Comparison of ENCODE assay signal across 19 cellular contexts in the genomic region with DNA sequence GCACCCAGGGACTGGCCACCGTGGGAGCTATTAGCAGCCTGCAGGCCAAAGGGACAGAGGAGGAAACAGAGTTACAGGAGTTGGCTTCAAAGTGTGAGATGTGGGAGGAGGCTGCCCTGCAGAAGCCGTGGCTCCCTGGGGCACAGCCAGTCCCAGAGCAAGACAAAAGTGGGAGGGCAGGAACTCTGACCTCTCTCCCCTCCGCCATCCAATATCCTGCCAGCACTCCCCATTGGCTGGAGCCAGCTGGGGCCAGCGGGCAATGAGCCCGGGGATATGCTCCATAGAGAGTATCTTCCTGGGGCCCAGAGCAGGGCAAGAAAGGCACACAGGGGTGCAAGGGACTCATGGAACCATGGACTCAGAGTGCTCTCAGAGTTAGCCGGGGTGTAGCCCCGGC.
"Had no signal": no experiment of that assay in that cellular context is flagged by ENCODE, and none has a peak within 500 bp of the region (broad histone marks: within the 10 kb centered on the region; RNA-seq: fewer than 3 reads in every experiment).

No MANE protein-coding gene starts in this region.

- H3K9me3 ChIP-seq: ascending aorta, esophagus squamous epithelium, left lung, mucosa of descending colon, neutrophil, pancreas, sigmoid colon, thyroid gland had no signal

- H3K4me1 Mint-ChIP-seq: activated naive CD4-positive, alpha-beta T cell treated with anti-CD3 and anti-CD28 coated beads, Interleukin-2, amount 50 U/mL, for 24 hours; naive B cell had no signal

- H3K36me3 Mint-ChIP-seq: activated naive CD4-positive, alpha-beta T cell treated with anti-CD3 and anti-CD28 coated beads, Interleukin-2, amount 50 U/mL, for 24 hours; naive B cell had no signal

- H3K27me3 ChIP-seq: ascending aorta, left lung, pancreas, sigmoid colon, thyroid gland had no signal

- ATAC-seq: left lung, mucosa of descending colon, pancreas had no signal

- DNase-seq: activated CD4-positive, alpha-beta T cell treated with anti-CD3 and anti-CD28 coated beads for 1 hour; activated gamma-delta T cell; effector memory CD4-positive, alpha-beta T cell; esophagus squamous epithelium; hippocampal formation; left lung; mesenchymal stem cell; mucosa of descending colon; naive B cell; sigmoid colon; stimulated activated naive CD4-positive, alpha-beta T cell; SW 1271; T-helper 2 cell; thyroid gland had no signal

- H3K27ac ChIP-seq: ascending aorta, esophagus squamous epithelium, left lung, neutrophil, pancreas, sigmoid colon, thyroid gland, VCaP had no signal

- H3K36me3 ChIP-seq: ascending aorta, esophagus squamous epithelium, left lung, neutrophil, pancreas, sigmoid colon, thyroid gland had no signal

- H3K4me3 ChIP-seq: ascending aorta, esophagus squamous epithelium, left lung, mucosa of descending colon, pancreas, sigmoid colon, thyroid gland had no signal

- H3K9me3 Mint-ChIP-seq: activated naive CD4-positive, alpha-beta T cell treated with anti-CD3 and anti-CD28 coated beads, Interleukin-2, amount 50 U/mL, for 24 hours; naive B cell had no signal

- H3K4me3 Mint-ChIP-seq: activated naive CD4-positive, alpha-beta T cell treated with anti-CD3 and anti-CD28 coated beads, Interleukin-2, amount 50 U/mL, for 24 hours; naive B cell had no signal

- H3K4me1 ChIP-seq: ascending aorta, esophagus squamous epithelium, left lung, pancreas, sigmoid colon, thyroid gland had no signal

- H3K27ac Mint-ChIP-seq: activated naive CD4-positive, alpha-beta T cell treated with anti-CD3 and anti-CD28 coated beads, Interleukin-2, amount 50 U/mL, for 24 hours; naive B cell had no signal
